9 cellular contexts compared by ENCODE assay signal in the genomic region with DNA sequence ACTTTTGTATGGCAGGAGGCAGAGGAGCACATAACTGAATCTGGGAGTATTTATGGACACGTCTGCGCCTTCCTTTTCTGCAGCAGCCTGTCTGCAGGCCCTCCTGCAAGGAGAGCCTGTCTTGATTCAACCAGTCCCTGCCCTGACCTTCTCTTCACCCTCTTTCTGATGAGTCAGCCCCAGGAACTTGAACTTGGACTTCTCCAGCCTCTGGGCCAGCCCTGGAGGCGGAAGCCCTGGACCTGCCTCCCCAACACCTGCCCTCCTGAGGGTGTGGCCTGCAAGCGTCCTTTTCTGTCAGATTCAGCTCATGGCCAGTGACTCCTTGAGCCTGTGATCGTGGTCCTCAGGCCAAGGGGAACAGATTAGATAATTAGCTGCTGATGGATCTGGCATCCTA. TPM values are rescaled to one million over a fixed set of nuclear protein-coding genes. Genes with fewer than 3 reads are reported as not detected.
DNase-seq lines count a peak whose midpoint lies in the region; ATAC-seq, FAIRE-seq and TF ChIP-seq lines count a peak whose summit lies in the region.
"Had no signal": no experiment of that assay in that cellular context is flagged by ENCODE, and none has a peak within 500 bp of the region (broad histone marks: within the 10 kb centered on the region; RNA-seq: fewer than 3 reads in every experiment).

No MANE protein-coding gene starts in this region.

- no peaks in the 10 kb centered on the region for H3K27me3 ChIP-seq in small intestine (ENCODE audit: control insufficient read depth in 2 of 2, insufficient read depth in 2 of 2, low read length in 2 of 2)

- 3 to 49% (median 31%) methylated on average over 5 of the region's 5 CpGs for WGBS in small intestine, 3 donors

- no peak overlapping the region for H3K4me3 ChIP-seq in foreskin fibroblast (ENCODE audit: low read depth in 1 of 2, low read length in 2 of 2)
- H3K4me3 ChIP-seq in small intestine (ENCODE audit: low read depth in 1 of 2, low read length in 2 of 2), result no peak overlapping the region

- no peaks in the 10 kb centered on the region for H3K36me3 ChIP-seq in small intestine (ENCODE audit: control insufficient read depth in 2 of 2, insufficient read depth in 2 of 2, low read length in 2 of 2)

- H3K9me3 ChIP-seq in small intestine (ENCODE audit: control insufficient read depth, low read depth), result no peaks in the 10 kb centered on the region

- ATAC-seq in HG02798 (IDR thresholded peaks at IDR 0.05; ENCODE audit: poor library complexity, unreplicated experiment), result no peak

- no peak for FAIRE-seq in small intestine (lab: Jason Lieb, UNC)
- FAIRE-seq: TTC549 had no signal

- H3K4me1 ChIP-seq in small intestine (ENCODE audit: control insufficient read depth in 2 of 2, insufficient read depth in 1 of 2, low read depth in 1 of 2, low read length in 1 of 2), result peaks cover 8 to 17% of the 10 kb centered on the region in 2 donors

- H3K27ac ChIP-seq in small intestine (ENCODE audit: low read depth in 1 of 2, low read length in 1 of 2), result peak overlapping the region; percentile 32 to 53

- DNase-seq in HT1080 (ENCODE audit: low read depth) (peak; percentile 73), SHP77 treated with DMSO at 0.1 percent for 48 hours (lab: John Stamatoyannopoulos, UW) (peak; percentile 48), foreskin fibroblast (peak; percentile 76 to 88), small intestine (peak; percentile 98), C1 segment of cervical spinal cord (lab: John Stamatoyannopoulos, UW) (no peak), pons (ENCODE audit: low spot score) (no peak), NCI-H2227 treated with DMSO at 0.1 percent for 48 hours (lab: John Stamatoyannopoulos, UW) (no peak)

- no peak for TF ChIP-seq CTCF in foreskin fibroblast (IDR thresholded peaks at IDR 0.05; ENCODE audit: low read depth, low read length)

RNA-seq across cellular contexts. Expression of a gene that starts 20.0 kb away (rescaled TPM):
- 3.7 and 6.2 TPM in 2 replicates for total RNA-seq in HT1080 (2014; rRNA removed; shearing (Covaris generic))
- 5.3 and 5.9 TPM in 2 replicates for polyA plus RNA-seq in HT1080 (2015; cell fraction: cytosol; rRNA removed)
- 9.5 and 10.1 TPM in 2 replicates for polyA plus RNA-seq in HT1080 (2015; cell fraction: nucleus; rRNA removed)
- 1 to 10 TPM in 2 of 3 donors, under 1 TPM in 1; 0.22 to 6.2 (median 1.4) TPM for polyA plus RNA-seq in small intestine

RNA-seq across cellular contexts. Expression of a gene that starts 52.2 kb away (rescaled TPM):
- total RNA-seq in HT1080 (2014; rRNA removed; shearing (Covaris generic)), result 2.8 and 2.9 TPM in 2 replicates
- 11.5 and 12.3 TPM in 2 replicates for polyA plus RNA-seq in HT1080 (2015; cell fraction: cytosol; rRNA removed)
- 22.4 and 23.6 TPM in 2 replicates for polyA plus RNA-seq in HT1080 (2015; cell fraction: nucleus; rRNA removed)
- polyA plus RNA-seq in small intestine, result 10 to 100 TPM; 19.9 to 23.0 (median 21.7) TPM

Comparison
In these comparisons a context has a peak if more than half of its experiments do, and no peak if none do; other contexts are left out.
1. DNase-seq: peak in HT1080 (single experiment), SHP77 treated with DMSO at 0.1 percent for 48 hours (single experiment), foreskin fibroblast (2 of 2) and small intestine (single experiment); none in C1 segment of cervical spinal cord (0 of 14), pons (single experiment) and NCI-H2227 treated with DMSO at 0.1 percent for 48 hours (single experiment).